20 cellular contexts compared by ENCODE assay signal in the genomic region with DNA sequence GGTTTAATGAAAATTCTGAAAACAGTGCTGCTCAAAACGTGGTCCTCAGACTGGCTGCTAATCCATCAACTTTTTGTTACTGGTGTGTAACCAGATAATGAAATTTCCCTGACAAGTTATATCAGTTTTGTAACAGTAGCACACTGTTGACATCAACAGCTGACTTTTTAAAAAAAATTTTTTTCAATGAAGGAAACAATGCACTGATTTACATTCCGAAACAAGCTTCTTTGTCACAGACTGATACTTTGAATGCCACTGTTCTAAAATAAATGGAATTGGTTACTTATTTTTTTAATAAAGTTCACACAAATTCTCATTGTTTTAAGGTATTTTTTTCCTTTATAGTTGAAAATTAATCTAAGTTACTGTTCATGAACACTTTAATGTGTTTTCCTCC.
"Had no signal": no experiment of that assay in that cellular context is flagged by ENCODE, and none has a peak within 500 bp of the region (broad histone marks: within the 10 kb centered on the region; RNA-seq: fewer than 3 reads in every experiment).

No MANE protein-coding gene starts in this region.

- H3K9me3 Mint-ChIP-seq: activated naive CD4-positive, alpha-beta T cell treated with anti-CD3 and anti-CD28 coated beads, Interleukin-2, amount 50 U/mL, for 24 hours; activated T-cell treated with anti-CD3 and anti-CD28 coated beads, Interleukin-2, amount 50 U/mL, for 72 hours; neural progenitor cell had no signal

- DNase-seq: activated CD4-positive, alpha-beta T cell treated with anti-CD3 and anti-CD28 coated beads for 4 hours; activated CD4-positive, alpha-beta T cell treated with anti-CD3 and anti-CD28 coated beads, Interleukin-2, amount 50 U/mL, for 48 hours; activated CD4-positive, CD25-positive, alpha-beta regulatory T cell; activated effector memory CD4-positive, alpha-beta T cell treated with Interleukin-2 at 50 U/mL for 16 hours; activated T-cell treated with anti-CD3 and anti-CD28 coated beads, Interleukin-2, amount 50 U/mL, for 72 hours; cortex of kidney; left ventricle myocardium superior; mammary epithelial cell; mucosa of descending colon; stimulated activated CD4-positive, alpha-beta T cell treated with anti-CD3 and anti-CD28 coated beads, Interleukin-4, amount 100 ng/mL, for 24 hours; stimulated activated naive CD4-positive, alpha-beta T cell treated with Interleukin-2 at 50 U/mL for 16 hours; SW 1271; T-helper 17 cell had no signal

- H3K4me1 ChIP-seq: breast epithelium, neural progenitor cell, prostate gland, right atrium auricular region had no signal

- H3K4me2 ChIP-seq: neural progenitor cell had no signal

- H3K4me3 Mint-ChIP-seq: activated naive CD4-positive, alpha-beta T cell treated with anti-CD3 and anti-CD28 coated beads, Interleukin-2, amount 50 U/mL, for 24 hours; activated T-cell treated with anti-CD3 and anti-CD28 coated beads, Interleukin-2, amount 50 U/mL, for 72 hours; neural progenitor cell; T-helper 17 cell had no signal

- H3K27ac Mint-ChIP-seq: neural progenitor cell, T-helper 17 cell had no signal

- H3K4me1 Mint-ChIP-seq: activated naive CD4-positive, alpha-beta T cell treated with anti-CD3 and anti-CD28 coated beads, Interleukin-2, amount 50 U/mL, for 24 hours; neural progenitor cell; T-helper 17 cell had no signal

- H3K27ac ChIP-seq: breast epithelium, neural progenitor cell, prostate gland, right atrium auricular region, SK-N-MC, tibial nerve had no signal

- H2AFZ ChIP-seq: neural progenitor cell had no signal

- H3K9me3 ChIP-seq: breast epithelium, mucosa of descending colon, prostate gland, right atrium auricular region, tibial nerve had no signal

- H3K27me3 ChIP-seq: breast epithelium, neural progenitor cell, right atrium auricular region, tibial nerve had no signal

- H3K36me3 ChIP-seq: prostate gland had no signal

- H3K27me3 Mint-ChIP-seq: activated naive CD4-positive, alpha-beta T cell treated with anti-CD3 and anti-CD28 coated beads, Interleukin-2, amount 50 U/mL, for 24 hours; T-helper 17 cell had no signal

- H3K4me3 ChIP-seq: breast epithelium, mucosa of descending colon, neural progenitor cell, prostate gland, right atrium auricular region, SK-N-MC, tibial nerve had no signal
